13 cellular contexts compared by ENCODE assay signal in the genomic region with DNA sequence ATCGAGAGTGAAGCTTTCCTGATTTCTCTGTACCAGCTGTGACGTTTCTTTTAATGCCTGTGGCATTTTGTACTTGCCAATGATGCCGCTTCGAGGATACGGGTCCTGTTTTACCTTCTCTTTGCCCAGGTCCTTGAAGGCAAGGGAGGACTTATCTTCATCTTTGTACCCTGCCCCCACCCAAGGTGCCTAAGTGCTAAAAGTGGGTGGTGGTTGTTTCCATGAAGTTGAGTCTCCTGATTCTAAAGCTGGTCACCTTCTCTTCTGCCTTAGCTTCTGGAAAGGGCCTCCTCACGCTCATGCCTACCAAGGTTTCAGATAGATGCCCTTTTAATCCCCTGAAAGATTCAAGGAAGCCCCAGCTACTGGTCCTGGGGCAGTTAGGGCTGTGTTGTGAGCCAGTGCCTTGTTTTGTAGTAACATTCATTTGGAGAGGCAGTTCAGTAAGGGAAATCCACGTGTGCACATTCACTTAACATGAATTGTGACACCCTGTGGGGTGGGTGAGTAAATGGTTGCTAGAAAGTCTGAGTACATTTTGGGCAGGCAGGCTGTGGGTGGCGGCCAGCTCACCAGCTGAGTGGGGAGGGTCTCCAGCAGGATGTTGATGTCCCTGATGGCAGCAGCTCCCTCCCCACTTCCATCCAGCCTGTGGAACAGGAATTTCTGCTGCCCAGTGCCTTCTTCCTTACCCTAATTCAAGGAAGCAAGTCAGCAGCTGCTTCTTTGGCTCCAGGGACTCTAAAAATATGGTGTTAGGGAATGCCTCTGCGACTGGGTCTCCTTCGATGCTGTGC. TPM values are rescaled to one million over a fixed set of nuclear protein-coding genes. Genes with fewer than 3 reads are reported as not detected.
DNase-seq lines count a peak whose midpoint lies in the region; ATAC-seq and TF ChIP-seq lines count a peak whose summit lies in the region.
"Had no signal": no experiment of that assay in that cellular context is flagged by ENCODE, and none has a peak within 500 bp of the region (broad histone marks: within the 10 kb centered on the region; RNA-seq: fewer than 3 reads in every experiment).

No MANE protein-coding gene starts in this region.

- H3K79me2 ChIP-seq in MM.1S (ENCODE audit: low read length), result no peaks in the 10 kb centered on the region

- H3K4me1 ChIP-seq in MM.1S (ENCODE audit: low read length), result no peaks in the 10 kb centered on the region

- H2AFZ ChIP-seq in MM.1S (ENCODE audit: low read length), result no peak overlapping the region

- peak; percentile 28 to 41 for ATAC-seq in activated T-cell treated with anti-CD3 and anti-CD28 coated beads, Interleukin-2, amount 50 U/mL, for 72 hours (replicated peaks in 1 of 2)
- ATAC-seq in GM21381 (IDR thresholded peaks at IDR 0.05; ENCODE audit: unreplicated experiment), result no peak

- no peak overlapping the region for H3K4me3 ChIP-seq in MM.1S (ENCODE audit: low read length)

- no peak overlapping the region for H3K27ac ChIP-seq in MM.1S (ENCODE audit: low read length)

- TF ChIP-seq CTCF in MM.1S (IDR thresholded peaks at IDR 0.05; ENCODE audit: low read length), result no peak

- no peaks in the 10 kb centered on the region for H3K27me3 Mint-ChIP-seq in IgD-negative memory B cell
- H3K27me3 Mint-ChIP-seq in activated T-cell treated with anti-CD3 and anti-CD28 coated beads, Interleukin-2, amount 50 U/mL, for 72 hours (ENCODE audit: low read depth), result no peaks in the 10 kb centered on the region
- H3K27me3 Mint-ChIP-seq in immature natural killer cell (ENCODE audit: low read depth in 3 of 3), result peaks cover 3 to 12% (median 3%) of the 10 kb centered on the region in 3 donors

- no peaks in the 10 kb centered on the region for H3K9me3 Mint-ChIP-seq in IgD-negative memory B cell
- no peaks in the 10 kb centered on the region for H3K9me3 Mint-ChIP-seq in activated T-cell treated with anti-CD3 and anti-CD28 coated beads, Interleukin-2, amount 50 U/mL, for 72 hours
- H3K9me3 Mint-ChIP-seq in immature natural killer cell, result no peaks in the 10 kb centered on the region
- H3K9me3 Mint-ChIP-seq: dendritic cell treated with granulocyte-macrophage colony-stimulating factor and Interleukin-4, amounts not matched to agents 40 ng/mL and 50 ng/mL, for 4 days had no signal

- H3K4me1 Mint-ChIP-seq in IgD-negative memory B cell, result peaks cover 35 to 69% (median 61%) of the 10 kb centered on the region in 3 donors
- peaks cover 91% of the 10 kb centered on the region for H3K4me1 Mint-ChIP-seq in activated T-cell treated with anti-CD3 and anti-CD28 coated beads, Interleukin-2, amount 50 U/mL, for 72 hours (ENCODE audit: low read depth)
- H3K4me1 Mint-ChIP-seq in immature natural killer cell, result peaks cover 90 to 96% of the 10 kb centered on the region in 2 donors

- H3K9ac ChIP-seq in MM.1S (ENCODE audit: low read length), result no peak overlapping the region

- peak; percentile 59 to 68 for DNase-seq in activated T-cell treated with anti-CD3 and anti-CD28 coated beads, Interleukin-2, amount 50 U/mL, for 72 hours
- DNase-seq in immature natural killer cell (no peak), MM.1S (no peak), NCI-H1105 (lab: John Stamatoyannopoulos, UW) (no peak), NCI-H526 (lab: John Stamatoyannopoulos, UW) (no peak)
- DNase-seq in stimulated activated naive CD4-positive, alpha-beta T cell treated with Interleukin-2 at 50 U/mL for 16 hours (lab: John Stamatoyannopoulos, UW), result peak; percentile 41
- DNase-seq: NCI-H146, nucleus accumbens, OCI-M1 had no signal

- peaks cover 15% of the 10 kb centered on the region for H3K27me3 ChIP-seq in MM.1S (replicated peaks; ENCODE audit: insufficient read depth, low read length)

- no peaks in the 10 kb centered on the region for H3F3A ChIP-seq in MM.1S (ENCODE audit: insufficient read depth, low read length)

- H3K4me2 ChIP-seq in MM.1S (ENCODE audit: low read depth, low read length), result no peak overlapping the region

- H3K36me3 Mint-ChIP-seq in IgD-negative memory B cell (peaks cover 8% of the 10 kb centered on the region), immature natural killer cell (peaks cover 10 to 27% (median 16%) of the 10 kb centered on the region in 3 donors)
- H3K36me3 Mint-ChIP-seq in activated T-cell treated with anti-CD3 and anti-CD28 coated beads, Interleukin-2, amount 50 U/mL, for 72 hours (ENCODE audit: insufficient read depth in 2 of 2), result peaks cover 30 to 48% of the 10 kb centered on the region in 2 donors

- peak overlapping the region in 3 of 4 donors; percentile 25 to 69 (median 31) for H3K4me3 Mint-ChIP-seq in IgD-negative memory B cell
- H3K4me3 Mint-ChIP-seq in activated T-cell treated with anti-CD3 and anti-CD28 coated beads, Interleukin-2, amount 50 U/mL, for 72 hours, result peak overlapping the region; percentile 90 to 93
- peak overlapping the region; percentile 0 to 63 (median 34) for H3K4me3 Mint-ChIP-seq in immature natural killer cell
- H3K4me3 Mint-ChIP-seq: dendritic cell treated with granulocyte-macrophage colony-stimulating factor and Interleukin-4, amounts not matched to agents 40 ng/mL and 50 ng/mL, for 4 days had no signal

- H3K9me2 ChIP-seq in MM.1S (replicated peaks; ENCODE audit: insufficient read depth, low read length), result no peaks in the 10 kb centered on the region

- no peaks in the 10 kb centered on the region for H3K36me3 ChIP-seq in MM.1S (replicated peaks; ENCODE audit: insufficient read depth, low read length)

- peak overlapping the region; percentile 7 to 90 (median 75) for H3K27ac Mint-ChIP-seq in IgD-negative memory B cell
- H3K27ac Mint-ChIP-seq in activated T-cell treated with anti-CD3 and anti-CD28 coated beads, Interleukin-2, amount 50 U/mL, for 72 hours, result peak overlapping the region; percentile 44
- peak overlapping the region; percentile 70 to 97 (median 86) for H3K27ac Mint-ChIP-seq in immature natural killer cell
- H3K27ac Mint-ChIP-seq: dendritic cell treated with granulocyte-macrophage colony-stimulating factor and Interleukin-4, amounts not matched to agents 40 ng/mL and 50 ng/mL, for 4 days had no signal

- no peaks in the 10 kb centered on the region for H3K9me3 ChIP-seq in MM.1S (replicated peaks; ENCODE audit: insufficient read depth, low read length)

- H4K20me1 ChIP-seq in MM.1S (ENCODE audit: insufficient read depth, low read length), result no peaks in the 10 kb centered on the region

RNA-seq across cellular contexts. Expression of gene LBH, which starts 6.2 kb away (rescaled TPM):
- polyA plus RNA-seq in IgD-negative memory B cell (163 TPM), immature natural killer cell (100 to 1,000 TPM; 101 to 137 (median 129) TPM)
- total RNA-seq in activated T-cell treated with anti-CD3 and anti-CD28 coated beads, Interleukin-2, amount 50 U/mL, for 72 hours, result 100 to 1,000 TPM; 129 to 133 TPM
- total RNA-seq: G401 had no signal

Comparison
In these comparisons a context has a peak if more than half of its experiments do, and no peak if none do; other contexts are left out.
1. H3K4me3 Mint-ChIP-seq: peak in every context shown above with its lines; median percentile 92 in activated T-cell treated with anti-CD3 and anti-CD28 coated beads, Interleukin-2, amount 50 U/mL, for 72 hours; 34 in immature natural killer cell; 31 in IgD-negative memory B cell.
2. DNase-seq: peak in activated T-cell treated with anti-CD3 and anti-CD28 coated beads, Interleukin-2, amount 50 U/mL, for 72 hours (2 of 2) and stimulated activated naive CD4-positive, alpha-beta T cell treated with Interleukin-2 at 50 U/mL for 16 hours (single experiment); none in immature natural killer cell (0 of 3), MM.1S (single experiment), NCI-H1105 (single experiment) and NCI-H526 (0 of 2).
3. Peak in every context shown above with its lines, with median percentiles within 50 percentile points of each other: H3K27ac Mint-ChIP-seq.